1 cellular context compared by ENCODE assay signal in genomic region chr17:75776399-75777242, GRCh38.
TF ChIP-seq lines count a peak whose summit lies in the region.

No MANE protein-coding gene starts in this region.

TF ChIP-seq in HepG2, 621 proteins besides CTCF, POLR2A, EP300 and RAD21 (continued from another document and continues in another):
- TF ChIP-seq NR2C2 (CRISPR knock-in tag; IDR thresholded peaks at IDR 0.05; ENCODE audit: borderline replicate concordance): no peak
- TF ChIP-seq TBX3 (IDR thresholded peaks at IDR 0.05; ENCODE audit: borderline replicate concordance): 0 out of 2 replicates have a peak, but pooled peaks have one; percentile 11
- no peak for TF ChIP-seq ZNF207 (IDR thresholded peaks at IDR 0.05; ENCODE audit: borderline replicate concordance)
- no peak for TF ChIP-seq MTA1 (CRISPR knock-in tag; IDR thresholded peaks at IDR 0.05; ENCODE audit: borderline replicate concordance)
- no peak for TF ChIP-seq GATA4 (IDR thresholded peaks at IDR 0.05; ENCODE audit: borderline replicate concordance, low read depth)
- TF ChIP-seq LBX2 (CRISPR knock-in tag; IDR thresholded peaks at IDR 0.05; ENCODE audit: borderline replicate concordance): no peak
- no peak for TF ChIP-seq U2AF2 (IDR thresholded peaks at IDR 0.05; ENCODE audit: low read depth, low read length)
- no peak for TF ChIP-seq ZFP41 (CRISPR knock-in tag; IDR thresholded peaks at IDR 0.05; ENCODE audit: borderline replicate concordance)
- no peak for TF ChIP-seq ZNF441 (CRISPR knock-in tag; IDR thresholded peaks at IDR 0.05; ENCODE audit: borderline replicate concordance)
- no peak for TF ChIP-seq CBX2 (IDR thresholded peaks at IDR 0.05; ENCODE audit: low read depth, low read length)
- no peak for TF ChIP-seq CBX2 (CRISPR knock-in tag; IDR thresholded peaks at IDR 0.05; ENCODE audit: low read depth)
- TF ChIP-seq RBFOX2 (IDR thresholded peaks at IDR 0.05; ENCODE audit: low read depth, low read length): peak; percentile 36
- no peak for TF ChIP-seq ZFP36L1 (CRISPR knock-in tag; IDR thresholded peaks at IDR 0.05)
- TF ChIP-seq BHLHE40 (IDR thresholded peaks at IDR 0.05; ENCODE audit: low read length): 0 out of 2 replicates have a peak, but pooled peaks have one; percentile 10
- no peak for TF ChIP-seq ZNF260 (CRISPR knock-in tag; IDR thresholded peaks at IDR 0.05; ENCODE audit: borderline replicate concordance, low read depth)
- TF ChIP-seq SSRP1 (CRISPR knock-in tag; IDR thresholded peaks at IDR 0.05): peak; percentile 61
- TF ChIP-seq PCBP1 (IDR thresholded peaks at IDR 0.05; ENCODE audit: borderline replicate concordance, low read depth, low read length): no peak
- TF ChIP-seq ZBTB2 (CRISPR knock-in tag; IDR thresholded peaks at IDR 0.05; ENCODE audit: low read depth): no peak
- no peak for TF ChIP-seq MEIS1 (CRISPR knock-in tag; IDR thresholded peaks at IDR 0.05; ENCODE audit: borderline replicate concordance)
- 0 out of 2 replicates have a peak, but pooled peaks have one; percentile 13 for TF ChIP-seq MED13 (CRISPR knock-in tag; IDR thresholded peaks at IDR 0.05)
- no peak for TF ChIP-seq FOXP1 (IDR thresholded peaks at IDR 0.05)
- no peak for TF ChIP-seq FOXP1 (CRISPR knock-in tag; IDR thresholded peaks at IDR 0.05)
- no peak for TF ChIP-seq ARID2 (CRISPR knock-in tag; IDR thresholded peaks at IDR 0.05; ENCODE audit: borderline replicate concordance)
- no peak for TF ChIP-seq HIC2 (CRISPR knock-in tag; IDR thresholded peaks at IDR 0.05; ENCODE audit: low read depth)
- TF ChIP-seq ZNF710 (CRISPR knock-in tag; IDR thresholded peaks at IDR 0.05; ENCODE audit: borderline replicate concordance): no peak
- no peak for TF ChIP-seq JDP2 (CRISPR knock-in tag; IDR thresholded peaks at IDR 0.05; ENCODE audit: borderline replicate concordance)
- 0 out of 2 replicates have a peak, but pooled peaks have one; percentile 27 for TF ChIP-seq TFE3 (CRISPR knock-in tag; IDR thresholded peaks at IDR 0.05)
- TF ChIP-seq MXD4 (CRISPR knock-in tag; IDR thresholded peaks at IDR 0.05): no peak
- no peak for TF ChIP-seq TERF1 (CRISPR knock-in tag; IDR thresholded peaks at IDR 0.05)
- TF ChIP-seq HOMEZ (CRISPR knock-in tag; IDR thresholded peaks at IDR 0.05; ENCODE audit: low read depth): no peak
- no peak for TF ChIP-seq ZNF484 (CRISPR knock-in tag; IDR thresholded peaks at IDR 0.05; ENCODE audit: borderline replicate concordance, low read depth)
- TF ChIP-seq ZBTB7B (CRISPR knock-in tag; IDR thresholded peaks at IDR 0.05): no peak
- no peak for TF ChIP-seq ZNF280B (CRISPR knock-in tag; IDR thresholded peaks at IDR 0.05; ENCODE audit: borderline replicate concordance)
- TF ChIP-seq ZNF292 (CRISPR knock-in tag; IDR thresholded peaks at IDR 0.05; ENCODE audit: borderline replicate concordance, low read depth): no peak
- TF ChIP-seq ZC3H13 (CRISPR knock-in tag; IDR thresholded peaks at IDR 0.05): no peak; the same call in 1 of the 2 replicates
- TF ChIP-seq CENPBD1 (CRISPR knock-in tag; IDR thresholded peaks at IDR 0.05; ENCODE audit: borderline replicate concordance, low read depth): no peak
- TF ChIP-seq RBM22 (optimal IDR thresholded peaks at IDR 0.05; ENCODE audit: low read length): peak; percentile 89
- TF ChIP-seq NAIF1 (CRISPR knock-in tag; IDR thresholded peaks at IDR 0.05; ENCODE audit: borderline replicate concordance): no peak
- no peak for TF ChIP-seq REXO4 (CRISPR knock-in tag; IDR thresholded peaks at IDR 0.05; ENCODE audit: borderline replicate concordance)
- TF ChIP-seq IKZF5 (CRISPR knock-in tag; IDR thresholded peaks at IDR 0.05): no peak
- TF ChIP-seq NR1H2 (CRISPR knock-in tag; IDR thresholded peaks at IDR 0.05; ENCODE audit: borderline replicate concordance, low read depth): no peak
- TF ChIP-seq ZNF788 (CRISPR knock-in tag; IDR thresholded peaks at IDR 0.05; ENCODE audit: borderline replicate concordance): no peak
- TF ChIP-seq XBP1 (CRISPR knock-in tag; IDR thresholded peaks at IDR 0.05): no peak
- no peak for TF ChIP-seq SNAI1 (CRISPR knock-in tag; IDR thresholded peaks at IDR 0.05; ENCODE audit: borderline replicate concordance)
- no peak for TF ChIP-seq ZHX1 (CRISPR knock-in tag; IDR thresholded peaks at IDR 0.05; ENCODE audit: low read depth)
- no peak for TF ChIP-seq HINFP (CRISPR knock-in tag; IDR thresholded peaks at IDR 0.05; ENCODE audit: low read depth)
- no peak for TF ChIP-seq NFYC (CRISPR knock-in tag; IDR thresholded peaks at IDR 0.05)
- no peak for TF ChIP-seq SAP130 (CRISPR knock-in tag; IDR thresholded peaks at IDR 0.05; ENCODE audit: low read depth)
- TF ChIP-seq NBN (conservative IDR thresholded peaks at IDR 0.05): no peak
